30 cellular contexts compared by ENCODE assay signal in genomic region chr1:244583358-244583757, GRCh38.
"Had no signal": no experiment of that assay in that cellular context is flagged by ENCODE, and none has a peak within 500 bp of the region (broad histone marks: within the 10 kb centered on the region; RNA-seq: fewer than 3 reads in every experiment).

No MANE protein-coding gene starts in this region.

- FAIRE-seq: astrocyte had no signal

- H3K9me3 Mint-ChIP-seq: activated CD8-positive, alpha-beta T cell treated with anti-CD3 and anti-CD28 coated beads for 36 hours; activated naive CD4-positive, alpha-beta T cell treated with anti-CD3 and anti-CD28 coated beads, Interleukin-2, amount 50 U/mL, for 24 hours; activated T-helper 2 cell treated with anti-CD3 and anti-CD28 coated beads, Interferon-gamma antibody, Interleukin-2, Interleukin-4, amounts not matched to agents 10 μg/mL and 5 μg/mL and 100 μg/mL, durations not matched to agents 14 hours and 24 hours and 36 hours had no signal

- H3K4me1 ChIP-seq: adrenal gland, body of pancreas, breast epithelium, SJCRH30 had no signal

- H3K9ac ChIP-seq: KMS-11 had no signal

- H3K27ac Mint-ChIP-seq: activated CD4-positive, alpha-beta T cell treated with anti-CD3 and anti-CD28 coated beads, Interleukin-2, amount 10 ng/mL, durations not matched to agents 24 days and 14 days; activated CD8-positive, alpha-beta T cell treated with anti-CD3 and anti-CD28 coated beads for 36 hours; activated naive CD4-positive, alpha-beta T cell treated with anti-CD3 and anti-CD28 coated beads, Interleukin-2, amount 50 U/mL, for 24 hours; activated T-cell treated with anti-CD3 and anti-CD28 coated beads, Interleukin-2, amount 50 U/mL, for 72 hours; activated T-helper 2 cell treated with anti-CD3 and anti-CD28 coated beads, Interferon-gamma antibody, Interleukin-2, Interleukin-4, amounts not matched to agents 10 μg/mL and 5 μg/mL and 100 μg/mL, durations not matched to agents 14 hours and 24 hours and 36 hours had no signal

- H3K9me3 ChIP-seq: adrenal gland, body of pancreas, breast epithelium, SJCRH30 had no signal

- H3K27me3 ChIP-seq: adrenal gland, body of pancreas, breast epithelium, SJCRH30 had no signal

- ATAC-seq: activated CD8-positive, alpha-beta T cell treated with anti-CD3 and anti-CD28 coated beads for 36 hours; activated T-cell treated with anti-CD3 and anti-CD28 coated beads, Interleukin-2, amount 50 U/mL, for 72 hours; body of pancreas; Panc1 had no signal

- H3K4me3 ChIP-seq: adrenal gland, body of pancreas, breast epithelium, SJCRH30, SK-N-MC had no signal

- H3K4me2 ChIP-seq: KMS-11 had no signal

- H3K4me1 Mint-ChIP-seq: activated naive CD4-positive, alpha-beta T cell treated with anti-CD3 and anti-CD28 coated beads, Interleukin-2, amount 50 U/mL, for 24 hours had no signal

- H3K4me3 Mint-ChIP-seq: activated CD4-positive, alpha-beta T cell treated with anti-CD3 and anti-CD28 coated beads, Interleukin-2, amount 10 ng/mL, durations not matched to agents 24 days and 14 days; activated CD8-positive, alpha-beta T cell treated with anti-CD3 and anti-CD28 coated beads for 36 hours; activated naive CD4-positive, alpha-beta T cell treated with anti-CD3 and anti-CD28 coated beads, Interleukin-2, amount 50 U/mL, for 24 hours; activated T-cell treated with anti-CD3 and anti-CD28 coated beads, Interleukin-2, amount 50 U/mL, for 72 hours had no signal

- DNase-seq: activated CD4-positive, alpha-beta T cell treated with anti-CD3 and anti-CD28 coated beads, Interleukin-2, amount 10 ng/mL, durations not matched to agents 24 days and 14 days; activated CD4-positive, alpha-beta T cell treated with anti-CD3 and anti-CD28 coated beads, Interleukin-2, amount 50 U/mL, for 4 hours; activated CD8-positive, alpha-beta T cell treated with anti-CD3 and anti-CD28 coated beads for 36 hours; activated gamma-delta T cell; activated naive CD4-positive, alpha-beta T cell treated with Interleukin-2 at 50 U/mL for 16 hours; activated T-cell treated with anti-CD3 and anti-CD28 coated beads, Interleukin-2, amount 50 U/mL, for 1 hour; activated T-cell treated with anti-CD3 and anti-CD28 coated beads, Interleukin-2, amount 50 U/mL, for 72 hours; adrenal gland; body of pancreas; MM.1S; MV-4-11; NCI-H1092; NCI-H1436 treated with DMSO at 0.1 percent for 48 hours; NCI-H1694 treated with DMSO at 0.1 percent for 48 hours; NCI-H2029; NCI-H446; NCI-H510A treated with DMSO at 0.1 percent for 48 hours; NCI-H526 treated with DMSO at 0.1 percent for 48 hours; NCI-H774; SHP77; SJCRH30; T1000; WERI-Rb-1 had no signal

- H3K27ac ChIP-seq: adrenal gland, body of pancreas, breast epithelium, KMS-11, SJCRH30, SK-N-MC, WERI-Rb-1 had no signal

- H3K36me3 ChIP-seq: adrenal gland, breast epithelium, SJCRH30, WERI-Rb-1 had no signal

- H3K27me3 Mint-ChIP-seq: activated CD4-positive, alpha-beta T cell treated with anti-CD3 and anti-CD28 coated beads, Interleukin-2, amount 10 ng/mL, durations not matched to agents 24 days and 14 days; activated CD8-positive, alpha-beta T cell treated with anti-CD3 and anti-CD28 coated beads for 36 hours had no signal
